1 cellular context compared by ENCODE assay signal in the genomic region with DNA sequence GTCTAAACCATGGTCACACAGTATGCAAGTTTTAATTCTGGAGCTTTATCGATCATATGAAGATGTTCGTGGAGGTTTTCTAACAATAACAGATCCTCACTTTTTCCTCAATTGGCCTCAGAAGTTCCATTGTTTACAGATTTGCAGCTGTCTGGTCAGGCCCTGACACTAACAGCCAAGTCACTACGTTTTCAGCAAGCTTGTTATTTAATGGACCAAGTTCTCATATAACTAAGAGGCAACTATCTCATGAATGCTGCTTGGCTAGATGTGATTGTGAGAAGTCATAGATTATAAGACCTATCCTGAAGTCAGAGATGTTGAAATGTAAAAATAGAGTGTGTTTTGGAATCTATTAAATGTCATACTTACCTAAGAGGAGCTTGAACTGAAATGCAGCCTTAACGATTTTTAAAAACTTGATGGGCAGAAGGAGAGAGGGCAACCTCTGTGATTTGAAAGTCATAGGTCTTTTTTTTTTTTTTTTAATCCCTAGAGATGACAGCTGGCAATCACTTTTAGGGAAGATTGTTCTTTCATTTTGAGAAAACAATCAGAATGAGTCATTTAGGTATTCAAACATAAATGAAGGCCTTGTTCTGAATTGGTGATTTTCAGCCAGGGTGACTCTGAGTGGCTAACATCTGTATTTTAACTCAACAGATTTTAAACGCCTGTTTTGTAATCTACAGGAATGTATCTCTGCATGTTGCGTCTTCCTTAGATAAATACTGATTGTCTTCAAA.
TF ChIP-seq lines count a peak whose summit lies in the region.

No MANE protein-coding gene starts in this region.

TF ChIP-seq in GM12878, 131 proteins besides CTCF, POLR2A, EP300 and RAD21 (continued from another document):
- TF ChIP-seq EZH2 (IDR thresholded peaks at IDR 0.05; ENCODE audit: borderline replicate concordance, control insufficient read depth, low read depth, low read length) (no peak), ETV6 (conservative IDR thresholded peaks at IDR 0.05 in 1 of 2, IDR thresholded peaks at IDR 0.05 in 1 of 2; ENCODE audit: borderline replicate concordance in 1 of 2, low read depth in 1 of 2) (peak in 1 of 2 experiments; percentile 34; a peak in 1 of 4 replicates), JUND (IDR thresholded peaks at IDR 0.05; ENCODE audit: low read depth, low read length) (peak; percentile 81; the same call in 1 of the 2 replicates), TCF3 (IDR thresholded peaks at IDR 0.05; ENCODE audit: borderline replicate concordance, insufficient read depth, low read depth, low read length) (0 out of 2 replicates have a peak, but pooled peaks have one; percentile 61), CHD1 (IDR thresholded peaks at IDR 0.05; ENCODE audit: low read depth, low read length) (no peak), BCL11A (IDR thresholded peaks at IDR 0.05; ENCODE audit: low read depth, low read length) (peak; percentile 82), GATAD2B (conservative IDR thresholded peaks at IDR 0.05; ENCODE audit: low read depth) (no peak; the same call in 1 of the 2 replicates), HCFC1 (IDR thresholded peaks at IDR 0.05; ENCODE audit: low read length) (no peak)
